In genomic region chr1:219066631-219067349, GRCh38 we compare ENCODE assay signal across 8 cellular contexts.
DNase-seq lines count a peak whose midpoint lies in the region; ATAC-seq and TF ChIP-seq lines count a peak whose summit lies in the region.

No MANE protein-coding gene starts in this region.

- peak; percentile 43 for DNase-seq in AG09319 (ENCODE audit: extremely low read depth, low read depth)
- DNase-seq in T1000 (lab: John Stamatoyannopoulos, UW), result peak; percentile 32
- DNase-seq in hepatocyte (ENCODE audit: low spot score), result peak; percentile 50
- no peak for DNase-seq in type B pancreatic cell (ENCODE audit: extremely low spot score, unreplicated experiment)
- DNase-seq in effector memory CD4-positive, alpha-beta T cell, result no peak
- no peak for DNase-seq in activated T-cell treated with anti-CD3 and anti-CD28 coated beads, Interleukin-2, amount 50 U/mL, for 48 hours

- TF ChIP-seq CTCF in AG09319 (IDR thresholded peaks at IDR 0.05; ENCODE audit: low read depth, low read length) (peak; percentile 45), hepatocyte (IDR thresholded peaks at IDR 0.05; ENCODE audit: poor library complexity) (peak; percentile 62), type B pancreatic cell (conservative IDR thresholded peaks at IDR 0.05) (peak; percentile 69)

- no peak overlapping the region for H3K27ac Mint-ChIP-seq in type B pancreatic cell

- ATAC-seq in GM21360 (IDR thresholded peaks at IDR 0.05; ENCODE audit: unreplicated experiment) (peak; percentile 59), HG03460 (IDR thresholded peaks at IDR 0.05; ENCODE audit: unreplicated experiment) (no peak)

- 57% methylated on average over 1 of the region's 1 CpG for WGBS in hepatocyte (ENCODE audit: low lambda C conversion rate, missing lambda C conversion rate)

- no peaks in the 10 kb centered on the region for H3K27me3 ChIP-seq in hepatocyte
- H3K27me3 ChIP-seq in effector memory CD4-positive, alpha-beta T cell (replicated peaks; ENCODE audit: control insufficient read depth, insufficient read depth, low read length, poor library complexity, severe bottlenecking), result no peaks in the 10 kb centered on the region

- no peak overlapping the region for H3K4me3 ChIP-seq in hepatocyte
- H3K4me3 ChIP-seq in effector memory CD4-positive, alpha-beta T cell (ENCODE audit: insufficient read depth, low read depth, low read length, poor library complexity, severe bottlenecking), result no peak overlapping the region

- no peak overlapping the region for H2AFZ ChIP-seq in hepatocyte

- no peaks in the 10 kb centered on the region for H3K9me2 ChIP-seq in hepatocyte (replicated peaks; ENCODE audit: insufficient read depth)

- peak overlapping the region; percentile 16 for H3K27ac ChIP-seq in hepatocyte
- no peak overlapping the region for H3K27ac ChIP-seq in effector memory CD4-positive, alpha-beta T cell (ENCODE audit: insufficient read depth, low read length, poor library complexity, severe bottlenecking)

- no peaks in the 10 kb centered on the region for H3K9me3 ChIP-seq in hepatocyte (ENCODE audit: low read depth)
- H3K9me3 ChIP-seq in effector memory CD4-positive, alpha-beta T cell (ENCODE audit: control insufficient read depth, low read length), result no peaks in the 10 kb centered on the region

- no peak overlapping the region for H3K4me3 Mint-ChIP-seq in type B pancreatic cell

- H3K4me1 ChIP-seq in hepatocyte (ENCODE audit: insufficient read depth), result peaks cover 10% of the 10 kb centered on the region
- no peaks in the 10 kb centered on the region for H3K4me1 ChIP-seq in effector memory CD4-positive, alpha-beta T cell (ENCODE audit: control insufficient read depth, insufficient read depth, low read length, poor library complexity, severe bottlenecking)

- peaks cover 15% of the 10 kb centered on the region for H3K4me1 Mint-ChIP-seq in type B pancreatic cell (ENCODE audit: unreplicated experiment)

- H3K36me3 Mint-ChIP-seq in type B pancreatic cell, result peaks cover 6% of the 10 kb centered on the region

- H3K36me3 ChIP-seq in hepatocyte (replicated peaks; ENCODE audit: insufficient read depth, low read depth), result no peaks in the 10 kb centered on the region
- H3K36me3 ChIP-seq in effector memory CD4-positive, alpha-beta T cell (ENCODE audit: control insufficient read depth, insufficient read depth, low read length), result no peaks in the 10 kb centered on the region

- H3K9me3 Mint-ChIP-seq in type B pancreatic cell, result peaks cover 8% of the 10 kb centered on the region

- H4K20me1 ChIP-seq in hepatocyte (ENCODE audit: insufficient read depth, poor library complexity, severe bottlenecking), result no peaks in the 10 kb centered on the region

- no peak overlapping the region for H3K4me2 ChIP-seq in hepatocyte

- H3K27me3 Mint-ChIP-seq in type B pancreatic cell, result no peaks in the 10 kb centered on the region

- no peaks in the 10 kb centered on the region for H3K79me2 ChIP-seq in hepatocyte

Comparison
In these comparisons a context has a peak if more than half of its experiments do, and no peak if none do; other contexts are left out.
1. DNase-seq: peak in AG09319 (single experiment), T1000 (single experiment) and hepatocyte (single experiment); none in type B pancreatic cell (single experiment), effector memory CD4-positive, alpha-beta T cell (0 of 3) and activated T-cell treated with anti-CD3 and anti-CD28 coated beads, Interleukin-2, amount 50 U/mL, for 48 hours (0 of 2).
2. Peak in every context shown above with its lines, with median percentiles within 50 percentile points of each other: CTCF ChIP-seq.